Comparison of ENCODE assay signal across 7 cellular contexts in genomic region chr17:8150194-8151119, GRCh38. TPM values are rescaled to one million over a fixed set of nuclear protein-coding genes. Genes with fewer than 3 reads are reported as not detected.
A peak's percentile ranks its signal among the peaks of the same experiment; 100 is the strongest.
DNase-seq lines count a peak whose midpoint lies in the region; ATAC-seq and TF ChIP-seq lines count a peak whose summit lies in the region.
"Had no signal": no experiment of that assay in that cellular context is flagged by ENCODE, and none has a peak within 500 bp of the region (broad histone marks: within the 10 kb centered on the region; RNA-seq: fewer than 3 reads in every experiment).

No MANE protein-coding gene starts in this region.

- CTCF ChIA-PET in IMR-90 (lab: Yijun Ruan, JAX): interaction anchor here (0.6 to 1.5 kb wide), 3 partner anchors 9 to 31 kb away, joined by 3 read pairs; no protein-coding TSS in a partner anchor

- no peak for TF ChIP-seq RAD21 in IMR-90 (IDR thresholded peaks at IDR 0.05; ENCODE audit: low read length)

- no peak; the same call in 1 of the 2 replicates for TF ChIP-seq POLR2A in IMR-90 (IDR thresholded peaks at IDR 0.05; ENCODE audit: low read depth, low read length)
- TF ChIP-seq POLR2A in sigmoid colon (IDR thresholded peaks at IDR 0.05): peak in 1 of 2 donors; percentile 23

- peak overlapping the region; percentile 88 for H2AFZ ChIP-seq in IMR-90 (replicated peaks; ENCODE audit: low read length, poor library complexity)

- peaks cover 18% of the 10 kb centered on the region for H3K9me1 ChIP-seq in IMR-90 (ENCODE audit: insufficient read depth, low read length)

- peaks cover 21% of the 10 kb centered on the region for H3K4me1 ChIP-seq in IMR-90 (ENCODE audit: control insufficient read depth, insufficient read depth, low read length)
- peaks cover 0 to 66% (median 56%) of the 10 kb centered on the region in 4 donors for H3K4me1 ChIP-seq in sigmoid colon

- no peaks in the 10 kb centered on the region for H3K36me3 Mint-ChIP-seq in activated T-helper 17 cell treated with anti-CD3 and anti-CD28 coated beads, Interleukin-2, amount 50 U/mL, for 72 hours (ENCODE audit: low read depth)

- peak overlapping the region; percentile 83; the same call in 1 of the 2 replicates for H3K4ac ChIP-seq in IMR-90 (ENCODE audit: low read depth, low read length)

- no peak for ATAC-seq in IMR-90 (ENCODE audit: low read depth)
- no peak for ATAC-seq in activated T-helper 17 cell treated with anti-CD3 and anti-CD28 coated beads, Interleukin-2, amount 50 U/mL, for 72 hours (replicated peaks)
- ATAC-seq in GM21528 (IDR thresholded peaks at IDR 0.05; ENCODE audit: low FRiP score, unreplicated experiment): no peak

- no peak overlapping the region for H3K4me3 Mint-ChIP-seq in activated T-helper 17 cell treated with anti-CD3 and anti-CD28 coated beads, Interleukin-2, amount 50 U/mL, for 72 hours

- H2AK5ac ChIP-seq in IMR-90 (ENCODE audit: low read depth, low read length): peak overlapping the region; percentile 47; the same call in 1 of the 2 replicates

- POLR2A ChIA-PET in IMR-90 (lab: Charles Lee; ENCODE audit: unreplicated experiment): interaction anchor here (0.5 kb wide), 1 partner anchor 97 kb away, joined by 3 read pairs; the partner anchor contains the start of gene CTC1

- TF ChIP-seq EP300 in sigmoid colon (IDR thresholded peaks at IDR 0.05): no peak

- TF ChIP-seq CTCF in IMR-90 (conservative IDR thresholded peaks at IDR 0.05; ENCODE audit: low read depth, low read length) (no peak), choroid plexus epithelial cell (conservative IDR thresholded peaks at IDR 0.05; ENCODE audit: low read depth, low read length) (no peak), sigmoid colon (IDR thresholded peaks at IDR 0.05) (no peak)

- no peaks in the 10 kb centered on the region for H3K9me3 Mint-ChIP-seq in activated T-helper 17 cell treated with anti-CD3 and anti-CD28 coated beads, Interleukin-2, amount 50 U/mL, for 72 hours

- H3K9ac ChIP-seq in IMR-90 (ENCODE audit: low read depth, low read length): peak overlapping the region; percentile 18; the same call in 1 of the 2 replicates

- no TSS peak for BruUV-seq in IMR-90 (replicated peaks; lab: Mats Ljungman, UMichigan)

- H3K14ac ChIP-seq in IMR-90 (replicated peaks; ENCODE audit: low read depth, low read length): peak overlapping the region; percentile 77

- H4K5ac ChIP-seq in IMR-90 (ENCODE audit: low read depth, low read length): no peak overlapping the region

- peak overlapping the region; percentile 59 for H2BK5ac ChIP-seq in IMR-90 (ENCODE audit: low read depth, low read length, poor library complexity, severe bottlenecking)

- no peak for DNase-seq in IMR-90
- DNase-seq in choroid plexus epithelial cell (ENCODE audit: low read depth): no peak
- peak; percentile 75 for DNase-seq in sigmoid colon
- DNase-seq in cortex of kidney (lab: John Stamatoyannopoulos, UW): no peak
- DNase-seq: NCI-H1436 had no signal

- H4K20me1 ChIP-seq in IMR-90 (ENCODE audit: insufficient read depth, low read length): peaks cover 9% of the 10 kb centered on the region

- peak overlapping the region; percentile 73 for H4K91ac ChIP-seq in IMR-90 (ENCODE audit: insufficient read depth, low read depth, low read length)

- 0 out of 2 replicates have a peak overlapping the region, but pooled peaks have one; percentile 17 for H3K4me3 ChIP-seq in IMR-90 (ENCODE audit: insufficient read depth, low read depth, low read length)
- H3K4me3 ChIP-seq in choroid plexus epithelial cell (ENCODE audit: low read depth, low read length): peak overlapping the region; percentile 94
- H3K4me3 ChIP-seq in sigmoid colon: peak overlapping the region; percentile 79 to 97 (median 92)

- H2AK9ac ChIP-seq in IMR-90 (replicated peaks; ENCODE audit: low read depth, low read length, poor library complexity): peak overlapping the region; percentile 90

- H3K27me3 Mint-ChIP-seq in activated T-helper 17 cell treated with anti-CD3 and anti-CD28 coated beads, Interleukin-2, amount 50 U/mL, for 72 hours: no peaks in the 10 kb centered on the region

- H3K27me3 ChIP-seq in IMR-90 (ENCODE audit: control insufficient read depth, insufficient read depth, low read length): no peaks in the 10 kb centered on the region
- H3K27me3 ChIP-seq in sigmoid colon: no peaks in the 10 kb centered on the region

- no peak overlapping the region for H3K18ac ChIP-seq in IMR-90 (ENCODE audit: low read depth, low read length)

- in situ Hi-C loops in IMR-90 (cut with MboI; ENCODE audit: low sequenced_read_pairs): loop anchor here (25.0 kb wide), 1 partner anchor 913 kb away; the partner anchor contains the start of genes DVL2, GABARAP and PHF23

- dilution Hi-C loops in IMR-90 (cut with HindIII; ENCODE audit: low sequenced_read_pairs, unreplicated experiment): no loop called here

- peak overlapping the region; percentile 53; the same call in 1 of the 2 replicates for H2BK120ac ChIP-seq in IMR-90 (ENCODE audit: low read depth, low read length)

- no peaks in the 10 kb centered on the region for H3K9me3 ChIP-seq in IMR-90 (ENCODE audit: control insufficient read depth, insufficient read depth, low read length)
- no peaks in the 10 kb centered on the region for H3K9me3 ChIP-seq in sigmoid colon

- WGBS in IMR-90 (ENCODE audit: extremely low coverage in 2 of 2, insufficient read length in 1 of 2), 2 experiments: 82% methylated on average over 8 of the region's 18 CpGs; no CpG with 5 or more reads in 1 of the 2 experiments
- 82 to 85% methylated on average over 18 of the region's 18 CpGs for WGBS in sigmoid colon, 2 donors

- H3K27ac ChIP-seq in IMR-90 (ENCODE audit: insufficient read depth, low read length): peak overlapping the region; percentile 50
- H3K27ac ChIP-seq in sigmoid colon: peak overlapping the region; percentile 99 to 100 (median 100)

- no peak overlapping the region for H3K23ac ChIP-seq in IMR-90 (ENCODE audit: low read depth, low read length)

- peaks cover 3 to 31% of the 10 kb centered on the region in 2 experiments; a peak in 2 of 4 replicates for H3K79me1 ChIP-seq in IMR-90 (ENCODE audit: low read depth in 1 of 2, low read length in 2 of 2)

- H4K8ac ChIP-seq in IMR-90 (ENCODE audit: low read depth in 2 of 2, low read length in 2 of 2): peak overlapping the region in 1 of 2 experiments; percentile 79; a peak in 2 of 4 replicates

- peak overlapping the region; percentile 84 for H3K4me2 ChIP-seq in IMR-90 (ENCODE audit: low read depth, low read length)

- peak overlapping the region; percentile 44; the same call in 1 of the 2 replicates for H2BK20ac ChIP-seq in IMR-90 (ENCODE audit: low read depth, low read length)

- peaks cover 39% of the 10 kb centered on the region for H3K36me3 ChIP-seq in IMR-90 (ENCODE audit: control insufficient read depth, insufficient read depth, low read length)
- peaks cover 54 to 62% (median 59%) of the 10 kb centered on the region in 4 donors for H3K36me3 ChIP-seq in sigmoid colon

- peaks cover 29% of the 10 kb centered on the region for H3K4me1 Mint-ChIP-seq in activated T-helper 17 cell treated with anti-CD3 and anti-CD28 coated beads, Interleukin-2, amount 50 U/mL, for 72 hours

- intact Hi-C loops in IMR-90 (cut with micrococcal nuclease) (no loop called here), sigmoid colon (cut with DNase I) (loop anchor here (1.0 kb wide), 1 partner anchor 9 kb away; no protein-coding TSS in a partner anchor)

- H3K56ac ChIP-seq in IMR-90 (ENCODE audit: extremely low read depth, insufficient read depth, low read length): no peak overlapping the region

- H2BK15ac ChIP-seq in IMR-90 (ENCODE audit: low read depth, low read length): peak overlapping the region; percentile 40; the same call in 1 of the 3 replicates

- no peak overlapping the region for H3K27ac Mint-ChIP-seq in activated T-helper 17 cell treated with anti-CD3 and anti-CD28 coated beads, Interleukin-2, amount 50 U/mL, for 72 hours

RNA-seq across cellular contexts. Expression of gene PER1, which starts 1.7 kb away (rescaled TPM):
- total RNA-seq in IMR-90 (2012; rRNA removed): 1.7 and 3.4 TPM in 2 replicates
- polyA plus RNA-seq in IMR-90 (2012; rRNA removed): 10.5 and 11.5 TPM in 2 replicates
- polyA plus RNA-seq in IMR-90 (2012; cell fraction: cytosol; rRNA removed): 4.8 and 6.2 TPM in 2 replicates
- polyA plus RNA-seq in IMR-90 (2012; cell fraction: nucleus; rRNA removed; ENCODE audit: low replicate concordance): 230 and 249 TPM in 2 replicates
- 100 to 1,000 TPM in 2 of 4 donors, 10 to 100 TPM in 2; 60.3 to 153 (median 84.5) TPM for total RNA-seq in sigmoid colon
- polyA plus RNA-seq in sigmoid colon: 10 to 100 TPM; 30.5 to 67.7 (median 34.2) TPM
- total RNA-seq in activated T-helper 17 cell treated with anti-CD3 and anti-CD28 coated beads, Interleukin-2, amount 50 U/mL, for 72 hours: 100 to 1,000 TPM in 1 of 2 donors, 10 to 100 TPM in 1; 52.0 to 269 TPM

RNA-seq across cellular contexts. Expression of gene VAMP2, which starts 12.3 kb away (rescaled TPM):
- total RNA-seq in IMR-90 (2012; rRNA removed) (2.2 and 2.3 TPM in 2 replicates), sigmoid colon (10 to 100 TPM; 20.4 to 29.6 (median 27.3) TPM)
- polyA plus RNA-seq in IMR-90 (2012; rRNA removed) (27.3 and 33.3 TPM in 2 replicates), sigmoid colon (10 to 100 TPM; 37.7 to 57.1 (median 54.9) TPM)
- polyA plus RNA-seq in IMR-90 (2012; cell fraction: cytosol; rRNA removed): 14.0 and 29.1 TPM in 2 replicates
- 68.1 and 141 TPM in 2 replicates for polyA plus RNA-seq in IMR-90 (2012; cell fraction: nucleus; rRNA removed; ENCODE audit: low replicate concordance)
- 10 to 100 TPM; 41.7 to 66.2 TPM for total RNA-seq in activated T-helper 17 cell treated with anti-CD3 and anti-CD28 coated beads, Interleukin-2, amount 50 U/mL, for 72 hours

RNA-seq across cellular contexts. Expression of gene TMEM107, which starts 25.7 kb away (rescaled TPM):
- total RNA-seq in IMR-90 (2012; rRNA removed) (14.3 and 60.3 TPM in 2 replicates), sigmoid colon (10 to 100 TPM in 3 of 4 donors, 1 to 10 TPM in 1; 8.3 to 61.7 (median 20.6) TPM)
- polyA plus RNA-seq in IMR-90 (2012; rRNA removed) (12.9 and 13.4 TPM in 2 replicates), sigmoid colon (10 to 100 TPM in 1 of 3 donors, 1 to 10 TPM in 2; 4.6 to 20.8 (median 7.2) TPM)
- polyA plus RNA-seq in IMR-90 (2012; cell fraction: cytosol; rRNA removed): 5.7 and 11.7 TPM in 2 replicates
- 8.7 and 10.5 TPM in 2 replicates for polyA plus RNA-seq in IMR-90 (2012; cell fraction: nucleus; rRNA removed; ENCODE audit: low replicate concordance)
- 10 to 100 TPM; 43.3 to 45.3 TPM for total RNA-seq in activated T-helper 17 cell treated with anti-CD3 and anti-CD28 coated beads, Interleukin-2, amount 50 U/mL, for 72 hours

RNA-seq across cellular contexts. Expression of gene HES7, which starts 26.6 kb away (rescaled TPM):
- total RNA-seq in IMR-90 (2012; rRNA removed): not detected in 2 replicates
- polyA plus RNA-seq in IMR-90 (2012; rRNA removed): 0.43 and 0.56 TPM in 2 replicates
- 0.66 and 1.9 TPM in 2 replicates for polyA plus RNA-seq in IMR-90 (2012; cell fraction: cytosol; rRNA removed)
- polyA plus RNA-seq in IMR-90 (2012; cell fraction: nucleus; rRNA removed; ENCODE audit: low replicate concordance): 1.8 and 4.2 TPM in 2 replicates
- not detected for total RNA-seq in sigmoid colon
- polyA plus RNA-seq in sigmoid colon: under 1 TPM in 1 of 3 donors, not detected in 2; 0.16 TPM
- total RNA-seq in activated T-helper 17 cell treated with anti-CD3 and anti-CD28 coated beads, Interleukin-2, amount 50 U/mL, for 72 hours: 10 to 100 TPM in 1 of 2 donors, 1 to 10 TPM in 1; 2.9 to 10.0 TPM

RNA-seq across cellular contexts. Expression of gene ALOXE3, which starts 32.1 kb away (rescaled TPM):
- total RNA-seq in IMR-90 (2012; rRNA removed): under 0.01 TPM in 2 replicates
- 0.19 and 0.26 TPM in 2 replicates for polyA plus RNA-seq in IMR-90 (2012; rRNA removed)
- polyA plus RNA-seq in IMR-90 (2012; cell fraction: cytosol; rRNA removed): 0.06 and 0.19 TPM in 2 replicates
- 0.52 and 0.83 TPM in 2 replicates for polyA plus RNA-seq in IMR-90 (2012; cell fraction: nucleus; rRNA removed; ENCODE audit: low replicate concordance)
- total RNA-seq in sigmoid colon: not detected
- under 1 TPM in 1 of 3 donors, not detected in 2; 0.17 TPM for polyA plus RNA-seq in sigmoid colon
- 1 to 10 TPM in 1 of 2 donors, under 1 TPM in 1; 0.13 to 1.3 TPM for total RNA-seq in activated T-helper 17 cell treated with anti-CD3 and anti-CD28 coated beads, Interleukin-2, amount 50 U/mL, for 72 hours

Comparison
In these comparisons a context has a peak if more than half of its experiments do, and no peak if none do; other contexts are left out.
1. H3K4me3 ChIP-seq: peak in every context shown above with its lines; median percentile 94 in choroid plexus epithelial cell; 92 in sigmoid colon; 17 in IMR-90.
2. RNA of gene PER1, which starts 1.7 kb away (total RNA-seq): 52.0 to 269 TPM in activated T-helper 17 cell treated with anti-CD3 and anti-CD28 coated beads, Interleukin-2, amount 50 U/mL, for 72 hours and 60.3 to 153 TPM in sigmoid colon; 1.7 to 3.4 TPM in IMR-90; every median in the first group is over 10 times any median in the second.